In the genomic region with DNA sequence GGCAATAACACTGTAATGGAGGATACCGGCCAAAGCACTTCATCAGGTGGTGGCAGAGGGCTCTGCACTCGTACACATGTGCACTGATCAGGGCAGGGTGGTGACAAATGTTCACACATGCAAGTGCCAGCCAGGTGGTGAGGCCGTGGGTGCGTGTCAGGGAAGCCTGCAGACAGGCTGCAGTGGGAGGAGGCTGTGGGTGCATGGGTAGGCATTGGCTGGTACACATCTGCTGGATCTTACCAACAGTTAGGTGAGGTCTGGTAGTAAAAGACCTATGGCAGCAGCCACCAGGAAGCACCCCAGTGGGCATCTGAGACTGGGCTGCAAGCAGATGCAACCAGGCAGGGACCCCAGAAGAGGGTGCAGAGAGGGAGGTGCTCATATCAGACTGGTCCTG, we compare ENCODE assay signal across 24 cellular contexts.
"Had no signal": no experiment of that assay in that cellular context is flagged by ENCODE, and none has a peak within 500 bp of the region (broad histone marks: within the 10 kb centered on the region; RNA-seq: fewer than 3 reads in every experiment).

No MANE protein-coding gene starts in this region.

- H3K36me3 Mint-ChIP-seq: activated CD4-positive, alpha-beta memory T cell treated with anti-CD3 and anti-CD28 coated beads for 36 hours; activated naive CD4-positive, alpha-beta T cell treated with anti-CD3 and anti-CD28 coated beads, Interleukin-2, amount 50 U/mL, for 24 hours had no signal

- H3K4me3 ChIP-seq: body of pancreas, coronary artery, dorsolateral prefrontal cortex, ovary, smooth muscle cell, thoracic aorta, upper lobe of left lung had no signal

- H3K27me3 Mint-ChIP-seq: progenitor cell of endocrine pancreas had no signal

- H3K4me2 ChIP-seq: smooth muscle cell had no signal

- DNase-seq: activated CD4-positive, alpha-beta memory T cell treated with anti-CD3 and anti-CD28 coated beads for 36 hours; activated CD4-positive, alpha-beta T cell treated with anti-CD3 and anti-CD28 coated beads, Interleukin-2, amount 10 ng/mL, durations not matched to agents 24 days and 14 days; activated CD4-positive, CD25-positive, alpha-beta regulatory T cell treated with anti-CD3 and anti-CD28 coated beads, Interleukin-2, amount 50 U/mL, for 72 hours; activated gamma-delta T cell treated with Interleukin-2 at 50 U/mL for 16 hours; activated T-cell treated with anti-CD3 and anti-CD28 coated beads, Interleukin-2, amount 50 U/mL, for 4 hours; anterior cingulate cortex; body of pancreas; cerebellar nuclear complex; dorsolateral prefrontal cortex; effector memory CD4-positive, alpha-beta T cell; mammary epithelial cell; naive B cell; nephron progenitor cell; ovary; stimulated activated CD4-positive, alpha-beta T cell treated with anti-CD3 and anti-CD28 coated beads, Interleukin-1b, Interleukin-23, amount 100 ng/mL, for 48 hours; stimulated activated naive CD4-positive, alpha-beta T cell treated with Interleukin-2 at 50 U/mL for 16 hours; T-helper 2 cell; upper lobe of left lung had no signal

- H3K27ac ChIP-seq: body of pancreas, coronary artery, dorsolateral prefrontal cortex, ovary, thoracic aorta, upper lobe of left lung had no signal

- H3K9me3 ChIP-seq: body of pancreas, ovary, thoracic aorta, upper lobe of left lung had no signal

- ATAC-seq: activated T-cell treated with anti-CD3 and anti-CD28 coated beads, Interleukin-2, amount 50 U/mL, for 4 hours; activated T-helper 17 cell treated with anti-CD3 and anti-CD28 coated beads, Interleukin-2, amount 50 U/mL, for 72 hours; body of pancreas had no signal

- H3K4me1 ChIP-seq: body of pancreas, upper lobe of left lung had no signal

- H3K36me3 ChIP-seq: ovary, thoracic aorta, upper lobe of left lung had no signal

- H3K27ac Mint-ChIP-seq: activated CD4-positive, alpha-beta memory T cell treated with anti-CD3 and anti-CD28 coated beads for 36 hours; activated CD4-positive, alpha-beta T cell treated with anti-CD3 and anti-CD28 coated beads, Interleukin-2, amount 10 ng/mL, durations not matched to agents 24 days and 14 days; activated naive CD4-positive, alpha-beta T cell treated with anti-CD3 and anti-CD28 coated beads, Interleukin-2, amount 50 U/mL, for 24 hours; activated T-helper 17 cell treated with anti-CD3 and anti-CD28 coated beads, Interleukin-2, amount 50 U/mL, for 72 hours; nephron progenitor cell; progenitor cell of endocrine pancreas had no signal

- H3K4me1 Mint-ChIP-seq: activated CD4-positive, alpha-beta T cell treated with anti-CD3 and anti-CD28 coated beads, Interleukin-2, amount 10 ng/mL, durations not matched to agents 24 days and 14 days; activated T-helper 17 cell treated with anti-CD3 and anti-CD28 coated beads, Interleukin-2, amount 50 U/mL, for 72 hours; naive B cell had no signal

- H3K4me3 Mint-ChIP-seq: activated CD4-positive, alpha-beta memory T cell treated with anti-CD3 and anti-CD28 coated beads for 36 hours; activated CD4-positive, alpha-beta T cell treated with anti-CD3 and anti-CD28 coated beads, Interleukin-2, amount 10 ng/mL, durations not matched to agents 24 days and 14 days; activated naive CD4-positive, alpha-beta T cell treated with anti-CD3 and anti-CD28 coated beads, Interleukin-2, amount 50 U/mL, for 24 hours; activated T-cell treated with anti-CD3 and anti-CD28 coated beads, Interleukin-2, amount 50 U/mL, for 4 hours; activated T-helper 17 cell treated with anti-CD3 and anti-CD28 coated beads, Interleukin-2, amount 50 U/mL, for 72 hours; naive B cell; nephron progenitor cell had no signal

- H3K27me3 ChIP-seq: body of pancreas, ovary, upper lobe of left lung had no signal
